8 cellular contexts compared by ENCODE assay signal in genomic region chr10:80468002-80468401, GRCh38. TPM values are rescaled to one million over a fixed set of nuclear protein-coding genes. Genes with fewer than 3 reads are reported as not detected.
A peak's percentile ranks its signal among the peaks of the same experiment; 100 is the strongest.
DNase-seq lines count a peak whose midpoint lies in the region; TF ChIP-seq lines count a peak whose summit lies in the region.

No MANE protein-coding gene starts in this region.

- H3K27ac ChIP-seq in subcutaneous abdominal adipose tissue (ENCODE audit: low read depth, low read length), result peak overlapping the region; percentile 98

- H3K27ac Mint-ChIP-seq in dendritic cell treated with granulocyte-macrophage colony-stimulating factor and Interleukin-4, amounts not matched to agents 40 ng/mL and 50 ng/mL, for 4 days, result peak overlapping the region; percentile 91
- H3K27ac Mint-ChIP-seq in mesothelial cell of epicardium (peak overlapping the region; percentile 85), Calu3 (ENCODE audit: unreplicated experiment) (no peak overlapping the region)

- peak overlapping the region in 2 of 5 donors; percentile 8 to 57 for H3K9ac ChIP-seq in subcutaneous abdominal adipose tissue (ENCODE audit: low read length in 5 of 5)

- CTCF ChIA-PET in Calu3 (lab: Charles Lee), result interaction anchor here (0.6 to 1.8 kb wide), 3 partner anchors 34 to 500 kb away, joined by 3 to 8 read pairs (median 4); no protein-coding TSS in a partner anchor

- no peaks in the 10 kb centered on the region for H3K27me3 ChIP-seq in subcutaneous abdominal adipose tissue (ENCODE audit: control insufficient read depth in 5 of 5, insufficient read depth in 4 of 5, low read length in 5 of 5)

- peak overlapping the region in 3 of 5 donors; percentile 14 to 49 (median 30) for H3K4me3 ChIP-seq in subcutaneous abdominal adipose tissue (ENCODE audit: low read depth in 1 of 5, low read length in 5 of 5)

- no peaks in the 10 kb centered on the region for H3K9me3 Mint-ChIP-seq in dendritic cell treated with granulocyte-macrophage colony-stimulating factor and Interleukin-4, amounts not matched to agents 40 ng/mL and 50 ng/mL, for 4 days
- H3K9me3 Mint-ChIP-seq in mesothelial cell of epicardium (no peaks in the 10 kb centered on the region), Calu3 (ENCODE audit: low read depth, unreplicated experiment) (no peaks in the 10 kb centered on the region)

- TF ChIP-seq CTCF in mesothelial cell of epicardium (IDR thresholded peaks at IDR 0.05; ENCODE audit: unreplicated experiment) (no peak), Calu3 (IDR thresholded peaks at IDR 0.05; ENCODE audit: unreplicated experiment) (no peak)

- peaks cover 0 to 32% (median 20%) of the 10 kb centered on the region in 5 donors for H3K36me3 ChIP-seq in subcutaneous abdominal adipose tissue (ENCODE audit: control insufficient read depth in 5 of 5, insufficient read depth in 5 of 5, low read length in 5 of 5)

- BruUV-seq in Calu3 (replicated peaks; lab: Mats Ljungman, UMichigan), result no TSS peak

- no peaks in the 10 kb centered on the region for H3K27me3 Mint-ChIP-seq in dendritic cell treated with granulocyte-macrophage colony-stimulating factor and Interleukin-4, amounts not matched to agents 40 ng/mL and 50 ng/mL, for 4 days
- H3K27me3 Mint-ChIP-seq in mesothelial cell of epicardium (ENCODE audit: low read depth), result no peaks in the 10 kb centered on the region
- no peaks in the 10 kb centered on the region for H3K27me3 Mint-ChIP-seq in Calu3 (ENCODE audit: unreplicated experiment)

- H3K9me3 ChIP-seq in subcutaneous abdominal adipose tissue (ENCODE audit: control insufficient read depth in 5 of 5, low read length in 5 of 5), result no peaks in the 10 kb centered on the region

- peaks cover 70% of the 10 kb centered on the region for H3K36me3 Mint-ChIP-seq in dendritic cell treated with granulocyte-macrophage colony-stimulating factor and Interleukin-4, amounts not matched to agents 40 ng/mL and 50 ng/mL, for 4 days (ENCODE audit: low read depth)
- peaks cover 3% of the 10 kb centered on the region for H3K36me3 Mint-ChIP-seq in mesothelial cell of epicardium
- peaks cover 61% of the 10 kb centered on the region for H3K36me3 Mint-ChIP-seq in Calu3 (ENCODE audit: insufficient read depth, unreplicated experiment)

- peaks cover 93% of the 10 kb centered on the region for H3K4me1 Mint-ChIP-seq in dendritic cell treated with granulocyte-macrophage colony-stimulating factor and Interleukin-4, amounts not matched to agents 40 ng/mL and 50 ng/mL, for 4 days (ENCODE audit: low read depth)
- H3K4me1 Mint-ChIP-seq in mesothelial cell of epicardium, result peaks cover 81% of the 10 kb centered on the region
- peaks cover 96% of the 10 kb centered on the region for H3K4me1 Mint-ChIP-seq in Calu3 (ENCODE audit: low read depth, unreplicated experiment)

- peak overlapping the region; percentile 27 for H3K4me3 Mint-ChIP-seq in dendritic cell treated with granulocyte-macrophage colony-stimulating factor and Interleukin-4, amounts not matched to agents 40 ng/mL and 50 ng/mL, for 4 days
- H3K4me3 Mint-ChIP-seq in mesothelial cell of epicardium, result no peak overlapping the region
- H3K4me3 Mint-ChIP-seq in Calu3 (ENCODE audit: low read depth, unreplicated experiment), result no peak overlapping the region

- peaks cover 35 to 100% (median 96%) of the 10 kb centered on the region in 5 donors for H3K4me1 ChIP-seq in subcutaneous abdominal adipose tissue (ENCODE audit: control insufficient read depth in 5 of 5, insufficient read depth in 5 of 5, low read length in 5 of 5)

- DNase-seq in stimulated activated CD4-positive, alpha-beta T cell treated with anti-CD3 and anti-CD28 coated beads, Interleukin-12 subunit alpha, Interleukin-12 subunit beta, amount 100 ng/mL, for 4 hours, result peak; percentile 48
- no peak for DNase-seq in stimulated activated CD4-positive, alpha-beta T cell treated with anti-CD3 and anti-CD28 coated beads, Interleukin-2, amount 100 ng/mL, for 48 hours
- no peak for DNase-seq in mesothelial cell of epicardium (ENCODE audit: low spot score in 2 of 2, unreplicated experiment in 2 of 2)
- no peak for DNase-seq in NCI-H1694 treated with DMSO at 0.1 percent for 48 hours (lab: John Stamatoyannopoulos, UW)
- DNase-seq in Calu3, result no peak
- no peak for DNase-seq in NCI-H2171 treated with DMSO at 0.1 percent for 48 hours (lab: John Stamatoyannopoulos, UW)

- intact Hi-C loops in dendritic cell treated with granulocyte-macrophage colony-stimulating factor and Interleukin-4, amounts not matched to agents 40 ng/mL and 50 ng/mL, for 4 days (cut with micrococcal nuclease), result no loop called here
- intact Hi-C loops in Calu3 (cut with micrococcal nuclease; ENCODE audit: unreplicated experiment), result no loop called here

RNA-seq across cellular contexts. Expression of gene TSPAN14, which starts 13.9 kb away (rescaled TPM):
- total RNA-seq in mesothelial cell of epicardium (106 to 113 TPM (median 109 TPM) in 3 replicates), Calu3 (2022) (98.6 and 116 TPM in 2 replicates)

RNA-seq across cellular contexts. Expression of gene PRXL2A, which starts 59.7 kb away (rescaled TPM):
- total RNA-seq in mesothelial cell of epicardium (93.9 to 101 TPM (median 97.0 TPM) in 3 replicates), Calu3 (2022) (61.4 and 67.2 TPM in 2 replicates)
